In the genomic region with DNA sequence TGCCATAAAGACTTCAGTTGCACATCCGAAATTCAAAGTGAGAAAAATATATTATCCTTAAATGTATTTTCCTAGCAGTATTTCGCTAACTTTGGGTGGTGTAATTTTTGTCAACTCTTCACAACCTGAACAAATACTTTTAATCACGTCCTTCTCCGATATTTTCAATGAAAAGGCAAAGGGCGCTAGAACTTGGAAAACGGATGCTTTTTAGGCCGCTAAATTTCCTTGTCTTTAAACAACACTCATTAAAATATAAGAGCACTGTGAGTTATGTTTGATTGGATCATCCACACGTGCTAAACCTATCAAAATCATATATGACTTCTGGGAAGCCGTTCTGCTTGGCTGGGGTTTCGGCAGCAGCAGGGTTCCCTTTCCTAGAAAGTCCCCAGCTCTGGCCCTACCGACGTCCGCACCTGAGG, we compare ENCODE assay signal across 8 cellular contexts.
A peak's percentile ranks its signal among the peaks of the same experiment; 100 is the strongest.
DNase-seq lines count a peak whose midpoint lies in the region; TF ChIP-seq lines count a peak whose summit lies in the region.

No MANE protein-coding gene starts in this region.

- no peak for TF ChIP-seq CTCF in cardiac fibroblast (IDR thresholded peaks at IDR 0.05; ENCODE audit: low read depth, low read length)
- TF ChIP-seq CTCF in GM10248 (IDR thresholded peaks at IDR 0.05; ENCODE audit: control extremely low read depth, extremely low read depth, low read depth, missing control alignments), result no peak

- H3K27me3 ChIP-seq in BLaER1 treated with 17β-estradiol and CSF1 and Interleukin-3, amounts not matched to agents 10 nM and 100 nM, result no peaks in the 10 kb centered on the region
- H3K27me3 ChIP-seq in muscle layer of duodenum (ENCODE audit: low read depth, low read length), result no peaks in the 10 kb centered on the region

- CTCF ChIA-PET in GM10248 (lab: Yijun Ruan, JAX), result no interaction called here

- H3K4me2 ChIP-seq in BLaER1 treated with 17β-estradiol and CSF1 and Interleukin-3, amounts not matched to agents 10 nM and 100 nM, result peak overlapping the region; percentile 42 to 82 (median 72)

- H3K9ac ChIP-seq in BLaER1 treated with 17β-estradiol and CSF1 and Interleukin-3, amounts not matched to agents 10 nM and 100 nM, result peak overlapping the region; percentile 81 to 92 (median 86)

- POLR2A ChIA-PET in GM10248 (lab: Yijun Ruan, JAX), result no interaction called here

- peaks cover 3 to 23% (median 20%) of the 10 kb centered on the region in 11 experiments; a peak in 19 of 22 replicates for H3K9me3 ChIP-seq in BLaER1 treated with 17β-estradiol and CSF1 and Interleukin-3, amounts not matched to agents 10 nM and 100 nM (replicated peaks in 1 of 11)
- peaks cover 6% of the 10 kb centered on the region for H3K9me3 ChIP-seq in KOPT-K1 (ENCODE audit: insufficient read depth, low read length, poor library complexity, severe bottlenecking)
- no peaks in the 10 kb centered on the region for H3K9me3 ChIP-seq in muscle layer of duodenum (ENCODE audit: control insufficient read depth in 1 of 2, low read length in 2 of 2)

- peaks cover 0 to 23% (median 17%) of the 10 kb centered on the region in 11 experiments; a peak in 19 of 22 replicates for H3K36me3 ChIP-seq in BLaER1 treated with 17β-estradiol and CSF1 and Interleukin-3, amounts not matched to agents 10 nM and 100 nM
- 0 out of 2 replicates have a peak, but pooled peaks cover 10% of the 10 kb centered on the region for H3K36me3 ChIP-seq in KOPT-K1 (ENCODE audit: insufficient read depth, low read length)
- no peaks in the 10 kb centered on the region for H3K36me3 ChIP-seq in muscle layer of duodenum (ENCODE audit: control insufficient read depth in 1 of 2, insufficient read depth in 2 of 2, low read length in 2 of 2)

- H3K4me3 ChIP-seq in BLaER1 treated with 17β-estradiol and CSF1 and Interleukin-3, amounts not matched to agents 10 nM and 100 nM, result peak overlapping the region; percentile 71 to 93 (median 86)
- H3K4me3 ChIP-seq in cardiac fibroblast (replicated peaks in 1 of 2; ENCODE audit: low read depth in 2 of 2, low read length in 2 of 2), result peak overlapping the region; percentile 62 to 82
- H3K4me3 ChIP-seq in muscle layer of duodenum (ENCODE audit: low read depth in 1 of 2, low read length in 2 of 2), result peak overlapping the region; percentile 94 to 96

- no peak for DNase-seq in cardiac fibroblast (ENCODE audit: low read depth in 2 of 2)
- no peak for DNase-seq in NCI-H1105 treated with DMSO at 0.1 percent for 48 hours (lab: John Stamatoyannopoulos, UW)
- no peak for DNase-seq in NCI-H226
- DNase-seq in GM10248 (ENCODE audit: extremely low spot score), result no peak
- DNase-seq in activated gamma-delta T cell treated with Interleukin-2 at 50 U/mL for 16 hours, result no peak

- peaks cover 21 to 40% (median 33%) of the 10 kb centered on the region in 11 experiments; a peak in 18 of 22 replicates for H4K20me1 ChIP-seq in BLaER1 treated with 17β-estradiol and CSF1 and Interleukin-3, amounts not matched to agents 10 nM and 100 nM

- peaks cover 16 to 30% (median 21%) of the 10 kb centered on the region in 10 experiments for H3K4me1 ChIP-seq in BLaER1 treated with 17β-estradiol and CSF1 and Interleukin-3, amounts not matched to agents 10 nM and 100 nM
- peaks cover 7 to 18% of the 10 kb centered on the region in 2 donors for H3K4me1 ChIP-seq in muscle layer of duodenum (ENCODE audit: control insufficient read depth in 1 of 2, insufficient read depth in 2 of 2, low read length in 2 of 2)

- H3K27ac ChIP-seq in BLaER1 treated with 17β-estradiol and CSF1 and Interleukin-3, amounts not matched to agents 10 nM and 100 nM, result peak overlapping the region; percentile 66 to 88 (median 82)
- H3K27ac ChIP-seq in KOPT-K1 (ENCODE audit: low read depth, low read length, poor library complexity, severe bottlenecking) (peak overlapping the region; percentile 75), muscle layer of duodenum (ENCODE audit: low read length) (peak overlapping the region; percentile 90)
